Comparison of ENCODE assay signal across 15 cellular contexts in the genomic region with DNA sequence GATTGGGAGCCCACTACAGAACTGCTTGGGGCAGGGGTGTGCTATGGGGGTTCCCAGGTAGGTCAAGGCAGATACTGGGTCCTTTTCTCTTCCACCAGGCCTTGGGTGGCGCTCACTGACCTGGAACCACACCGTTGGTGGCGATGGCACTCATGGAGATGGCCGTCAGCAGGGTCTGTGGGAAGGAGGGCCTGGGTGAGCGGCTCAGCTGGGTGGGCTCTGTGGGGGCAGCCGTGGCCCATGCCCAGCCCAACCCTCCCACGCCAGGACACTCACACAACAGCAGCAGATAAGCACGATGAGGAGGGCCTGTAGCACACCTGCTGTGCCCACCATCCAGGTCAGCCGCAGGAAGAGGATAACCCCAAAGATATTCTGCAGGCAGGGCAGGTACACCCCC. TPM values are rescaled to one million over a fixed set of nuclear protein-coding genes. Genes with fewer than 3 reads are reported as not detected.
DNase-seq lines count a peak whose midpoint lies in the region; ATAC-seq and TF ChIP-seq lines count a peak whose summit lies in the region.
"Had no signal": no experiment of that assay in that cellular context is flagged by ENCODE, and none has a peak within 500 bp of the region (broad histone marks: within the 10 kb centered on the region; RNA-seq: fewer than 3 reads in every experiment).

No MANE protein-coding gene starts in this region.

- in situ Hi-C loops in brain microvascular endothelial cell (cut with HindIII; ENCODE audit: low pct_ligation_motif_present, low sequenced_read_pairs), result no loop called here

- POLR2A ChIA-PET in RWPE1 (lab: Yijun Ruan, JAX; ENCODE audit: low non-redundant PET), result no interaction called here

- H3K4me3 ChIP-seq in heart right ventricle (no peak overlapping the region), neuronal stem cell (ENCODE audit: low read length in 2 of 2) (no peak overlapping the region), brain microvascular endothelial cell (ENCODE audit: low read depth, low read length) (no peak overlapping the region)

- no peak overlapping the region for H2AFZ ChIP-seq in neuronal stem cell (ENCODE audit: low read length)

- no peak for ATAC-seq in heart right ventricle
- no peak for ATAC-seq in left ventricle myocardium superior
- ATAC-seq in GM18909 (IDR thresholded peaks at IDR 0.05; ENCODE audit: poor library complexity, unreplicated experiment), result no peak

- H3K23ac ChIP-seq in neuronal stem cell (ENCODE audit: low read depth, low read length, poor library complexity), result peak overlapping the region; percentile 80

- peaks cover 0 to 100% (median 84%) of the 10 kb centered on the region in 9 donors for H3K36me3 ChIP-seq in heart right ventricle
- peaks cover 62 to 74% of the 10 kb centered on the region in 2 donors for H3K36me3 ChIP-seq in neuronal stem cell (replicated peaks in 1 of 2; ENCODE audit: control insufficient read depth in 2 of 2, insufficient read depth in 2 of 2, low read length in 2 of 2)
- peaks cover 92% of the 10 kb centered on the region for H3K36me3 ChIP-seq in brain microvascular endothelial cell (replicated peaks)

- H3K9ac ChIP-seq in neuronal stem cell (ENCODE audit: low read depth, low read length, poor library complexity), result no peak overlapping the region

- no peak overlapping the region for H2BK5ac ChIP-seq in neuronal stem cell (ENCODE audit: low read length)

- peaks cover 5% of the 10 kb centered on the region for H3K36me3 Mint-ChIP-seq in activated naive CD4-positive, alpha-beta T cell treated with anti-CD3 and anti-CD28 coated beads for 36 hours (ENCODE audit: low read depth)

- H3K27me3 ChIP-seq in heart right ventricle (no peaks in the 10 kb centered on the region), neuronal stem cell (ENCODE audit: control insufficient read depth in 3 of 3, insufficient read depth in 3 of 3, low read depth in 1 of 3, low read length in 3 of 3) (peaks cover 0 to 2% (median 0%) of the 10 kb centered on the region in 3 experiments), brain microvascular endothelial cell (replicated peaks) (no peaks in the 10 kb centered on the region)

- TF ChIP-seq CTCF in heart right ventricle (IDR thresholded peaks at IDR 0.05) (no peak), RWPE1 (conservative IDR thresholded peaks at IDR 0.05; ENCODE audit: low read depth) (no peak), brain microvascular endothelial cell (IDR thresholded peaks at IDR 0.05; ENCODE audit: low read depth, low read length, missing control alignments) (no peak)

- intact Hi-C loops in heart right ventricle (cut with DNase I), result no loop called here
- intact Hi-C loops in left ventricle myocardium superior (cut with micrococcal nuclease), result no loop called here
- intact Hi-C loops in activated naive CD4-positive, alpha-beta T cell treated with anti-CD3 and anti-CD28 coated beads for 36 hours (cut with micrococcal nuclease), result no loop called here

- H3K14ac ChIP-seq in neuronal stem cell (ENCODE audit: low read length), result no peak overlapping the region

- peaks cover 40 to 60% (median 46%) of the 10 kb centered on the region in 9 donors for H3K4me1 ChIP-seq in heart right ventricle
- no peaks in the 10 kb centered on the region for H3K4me1 ChIP-seq in neuronal stem cell (ENCODE audit: control insufficient read depth in 2 of 2, insufficient read depth in 1 of 2, low read depth in 1 of 2, low read length in 2 of 2)

- no peak overlapping the region for H4K8ac ChIP-seq in neuronal stem cell (ENCODE audit: low read depth, low read length)

- CTCF ChIA-PET in RWPE1 (lab: Yijun Ruan, JAX), result interaction anchor here (0.6 kb wide), 1 partner anchor 107 kb away, joined by 4 read pairs; no protein-coding TSS in a partner anchor
- CTCF ChIA-PET in activated naive CD4-positive, alpha-beta T cell treated with anti-CD3 and anti-CD28 coated beads for 36 hours (lab: Charles Lee), result no interaction called here

- H3K4me3 Mint-ChIP-seq in activated naive CD4-positive, alpha-beta T cell treated with anti-CD3 and anti-CD28 coated beads for 36 hours, result no peak overlapping the region
- H3K4me3 Mint-ChIP-seq: B cell; CD4-positive, alpha-beta memory T cell; H9 had no signal

- DNase-seq in heart right ventricle (no peak), left ventricle myocardium superior (no peak), RWPE1 (ENCODE audit: low spot score) (no peak), neuronal stem cell (ENCODE audit: low spot score) (no peak), brain microvascular endothelial cell (no peak)
- no peak for DNase-seq in activated naive CD4-positive, alpha-beta T cell treated with anti-CD3 and anti-CD28 coated beads for 36 hours
- DNase-seq: 8988T; C1 segment of cervical spinal cord; CD4-positive, alpha-beta memory T cell; DMS79; EL; GOT3; H9 had no signal

- no peak overlapping the region for H2BK12ac ChIP-seq in neuronal stem cell (ENCODE audit: low read length)

- peak overlapping the region; percentile 66 for H3K4ac ChIP-seq in neuronal stem cell (ENCODE audit: low read length)

- H3K27me3 Mint-ChIP-seq in activated naive CD4-positive, alpha-beta T cell treated with anti-CD3 and anti-CD28 coated beads for 36 hours (ENCODE audit: low read depth), result no peaks in the 10 kb centered on the region
- H3K27me3 Mint-ChIP-seq: B cell; CD4-positive, alpha-beta memory T cell had no signal

- 95 to 96% methylated on average over 9 of the region's 9 CpGs for whole genome bisulfite sequencing in heart right ventricle, 2 donors
- WGBS in neuronal stem cell (ENCODE audit: extremely low coverage in 2 of 2, insufficient read length in 2 of 2, insufficient replicate concordance in 1 of 2), 2 donors, result no CpG with 5 or more reads among the region's 9 CpGs

- H3K9me3 ChIP-seq in heart right ventricle, result no peaks in the 10 kb centered on the region
- no peaks in the 10 kb centered on the region for H3K9me3 ChIP-seq in neuronal stem cell (replicated peaks in 1 of 2; ENCODE audit: control insufficient read depth in 2 of 2, insufficient read depth in 1 of 2, low read depth in 1 of 2, low read length in 2 of 2)

- no peak overlapping the region for H4K91ac ChIP-seq in neuronal stem cell (ENCODE audit: low read depth, low read length, poor library complexity)

- peaks cover 15% of the 10 kb centered on the region for H3K79me1 ChIP-seq in neuronal stem cell (ENCODE audit: low read depth, low read length)

- H3K27ac ChIP-seq in heart right ventricle (peak overlapping the region in 7 of 10 donors; percentile 94 to 100 (median 100)), RWPE1 (peak overlapping the region; percentile 80), neuronal stem cell (replicated peaks; ENCODE audit: low read length) (no peak overlapping the region), brain microvascular endothelial cell (no peak overlapping the region)

- no peak overlapping the region for H2AK5ac ChIP-seq in neuronal stem cell (ENCODE audit: low read depth, low read length)

- H2BK15ac ChIP-seq in neuronal stem cell (ENCODE audit: low read length), result no peak overlapping the region

- H3K27ac Mint-ChIP-seq in activated naive CD4-positive, alpha-beta T cell treated with anti-CD3 and anti-CD28 coated beads for 36 hours, result no peak overlapping the region
- H3K27ac Mint-ChIP-seq: B cell had no signal

- H3K18ac ChIP-seq in neuronal stem cell (ENCODE audit: low read length), result no peak overlapping the region

- no peak overlapping the region for H3K4me2 ChIP-seq in neuronal stem cell (ENCODE audit: insufficient read depth, low read length, poor library complexity, severe bottlenecking)

- no peaks in the 10 kb centered on the region for H3K4me1 Mint-ChIP-seq in activated naive CD4-positive, alpha-beta T cell treated with anti-CD3 and anti-CD28 coated beads for 36 hours (ENCODE audit: low read depth)
- H3K4me1 Mint-ChIP-seq: B cell, H9 had no signal

- no peaks in the 10 kb centered on the region for H3K9me3 Mint-ChIP-seq in activated naive CD4-positive, alpha-beta T cell treated with anti-CD3 and anti-CD28 coated beads for 36 hours
- H3K9me3 Mint-ChIP-seq: H9 had no signal

- no peak overlapping the region for H2BK120ac ChIP-seq in neuronal stem cell (ENCODE audit: low read depth, low read length)

RNA-seq across cellular contexts. Expression of gene SLC12A4, which starts 10.8 kb away (rescaled TPM):
- total RNA-seq in heart right ventricle (100 to 1,000 TPM in 1 of 10 donors, 10 to 100 TPM in 9; 70.9 to 107 (median 86.6) TPM), left ventricle myocardium superior (95.5 TPM)
- 100 to 1,000 TPM in 1 of 2 donors, 10 to 100 TPM in 1; 70.1 to 116 TPM for polyA plus RNA-seq in heart right ventricle
- polyA plus RNA-seq in neuronal stem cell (2013, experiment 1 of 2), result 34.0 TPM
- 32.4 TPM for polyA plus RNA-seq in neuronal stem cell (2013, experiment 2 of 2)
- total RNA-seq in activated naive CD4-positive, alpha-beta T cell treated with anti-CD3 and anti-CD28 coated beads for 36 hours, result 10 to 100 TPM; 24.3 to 28.9 TPM

RNA-seq across cellular contexts. Expression of gene LCAT, which starts 13.7 kb away (rescaled TPM):
- 10 to 100 TPM; 14.4 to 24.6 (median 20.6) TPM for total RNA-seq in heart right ventricle
- 10 to 100 TPM; 18.1 to 96.5 TPM for polyA plus RNA-seq in heart right ventricle
- 21.9 TPM for total RNA-seq in left ventricle myocardium superior
- polyA plus RNA-seq in neuronal stem cell (2013, experiment 1 of 2), result 13.5 TPM
- polyA plus RNA-seq in neuronal stem cell (2013, experiment 2 of 2), result 14.5 TPM
- 10 to 100 TPM in 1 of 2 experiments, 1 to 10 TPM in 1; 9.1 to 10.0 TPM for total RNA-seq in activated naive CD4-positive, alpha-beta T cell treated with anti-CD3 and anti-CD28 coated beads for 36 hours

RNA-seq across cellular contexts. Expression of gene PSMB10, which starts 21.0 kb away (rescaled TPM):
- 100 to 1,000 TPM in 1 of 10 donors, 10 to 100 TPM in 9; 48.9 to 164 (median 62.8) TPM for total RNA-seq in heart right ventricle
- 100 to 1,000 TPM in 1 of 2 donors, 10 to 100 TPM in 1; 87.4 to 170 TPM for polyA plus RNA-seq in heart right ventricle
- 54.1 TPM for total RNA-seq in left ventricle myocardium superior
- 9.9 TPM for polyA plus RNA-seq in neuronal stem cell (2013, experiment 1 of 2)
- 10.6 TPM for polyA plus RNA-seq in neuronal stem cell (2013, experiment 2 of 2)
- total RNA-seq in activated naive CD4-positive, alpha-beta T cell treated with anti-CD3 and anti-CD28 coated beads for 36 hours, result 100 to 1,000 TPM; 138 to 147 TPM

RNA-seq across cellular contexts. Expression of gene DPEP3, which starts 22.7 kb away (rescaled TPM):
- total RNA-seq in heart right ventricle (under 1 TPM in 1 of 10 donors, not detected in 9; 0.34 TPM), left ventricle myocardium superior (not detected)
- polyA plus RNA-seq in heart right ventricle, result under 1 TPM in 1 of 2 donors, not detected in 1; 0.01 TPM
- 0.56 TPM for polyA plus RNA-seq in neuronal stem cell (2013, experiment 1 of 2)
- polyA plus RNA-seq in neuronal stem cell (2013, experiment 2 of 2), result 0.29 TPM
- total RNA-seq in activated naive CD4-positive, alpha-beta T cell treated with anti-CD3 and anti-CD28 coated beads for 36 hours, result under 1 TPM in 1 of 2 experiments, not detected in 1; 0.19 TPM
- polyA plus RNA-seq: CD4-positive, alpha-beta memory T cell had no signal

RNA-seq across cellular contexts. Expression of gene CTRL, which starts 26.0 kb away (rescaled TPM):
- total RNA-seq in heart right ventricle (1 to 10 TPM in 2 of 10 donors, under 1 TPM in 8; 0.39 to 1.6 (median 0.84) TPM), left ventricle myocardium superior (0.37 TPM)
- 1 to 10 TPM in 1 of 2 donors, under 1 TPM in 1; 0.74 to 2.0 TPM for polyA plus RNA-seq in heart right ventricle
- 0.46 TPM for polyA plus RNA-seq in neuronal stem cell (2013, experiment 1 of 2)
- polyA plus RNA-seq in neuronal stem cell (2013, experiment 2 of 2), result 0.43 TPM
- 1 to 10 TPM; 1.5 to 1.8 TPM for total RNA-seq in activated naive CD4-positive, alpha-beta T cell treated with anti-CD3 and anti-CD28 coated beads for 36 hours

Comparison
In these comparisons a context has a peak if more than half of its experiments do, and no peak if none do; other contexts are left out.
1. H3K27ac ChIP-seq: peak in heart right ventricle (7 of 10) and RWPE1 (single experiment); none in neuronal stem cell (single experiment) and brain microvascular endothelial cell (single experiment).